ENCODE assay signal across 1 cellular context in genomic region chr10:17215782-17216122, GRCh38.
TF ChIP-seq lines count a peak whose summit lies in the region.

No MANE protein-coding gene starts in this region.

TF ChIP-seq in GM12878, 131 proteins besides CTCF, POLR2A, EP300 and RAD21 (continued from another document):
- TF ChIP-seq ZBTB33 (IDR thresholded peaks at IDR 0.05) = no peak
- no peak for TF ChIP-seq GABPA (IDR thresholded peaks at IDR 0.05; ENCODE audit: low read depth)
- TF ChIP-seq SPI1 (IDR thresholded peaks at IDR 0.05; ENCODE audit: borderline replicate concordance, insufficient read depth, low read depth, low read length) = no peak
- TF ChIP-seq IRF3 (IDR thresholded peaks at IDR 0.05) = no peak
- TF ChIP-seq MXI1 (IDR thresholded peaks at IDR 0.05; ENCODE audit: low read depth, low read length) = no peak
